Comparison of ENCODE assay signal across 9 cellular contexts in the genomic region with DNA sequence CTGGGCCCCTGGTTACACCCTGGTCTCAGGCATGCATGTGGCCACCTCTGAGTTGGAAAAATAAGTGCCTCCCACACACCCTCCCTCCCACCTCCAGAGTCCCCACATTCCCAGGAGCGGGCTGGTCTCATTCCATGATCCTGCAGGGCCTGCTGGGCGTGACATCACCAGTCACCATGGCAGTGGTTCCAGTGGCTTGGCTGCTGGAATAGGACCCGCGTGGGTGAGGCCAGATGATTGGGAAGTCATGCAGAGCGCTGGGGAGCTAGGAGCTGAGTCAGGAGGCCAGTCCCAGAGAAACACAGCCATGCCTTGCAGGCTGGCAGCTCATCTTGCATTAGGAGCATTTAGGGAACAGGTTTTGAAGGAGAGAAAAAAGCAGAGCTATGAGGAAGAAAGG.
DNase-seq lines count a peak whose midpoint lies in the region; ATAC-seq and TF ChIP-seq lines count a peak whose summit lies in the region.
"Had no signal": no experiment of that assay in that cellular context is flagged by ENCODE, and none has a peak within 500 bp of the region (broad histone marks: within the 10 kb centered on the region; RNA-seq: fewer than 3 reads in every experiment).

No MANE protein-coding gene starts in this region.

- no peaks in the 10 kb centered on the region for H3K9me3 ChIP-seq in ascending aorta
- no peaks in the 10 kb centered on the region for H3K9me3 ChIP-seq in left ventricle myocardium inferior (replicated peaks)

- ATAC-seq in GM18517 (IDR thresholded peaks at IDR 0.05; ENCODE audit: unreplicated experiment) (no peak), HG03565 (IDR thresholded peaks at IDR 0.05; ENCODE audit: unreplicated experiment) (no peak)

- peak overlapping the region; percentile 58 to 77 for H3K27ac ChIP-seq in ascending aorta
- H3K27ac ChIP-seq in left ventricle myocardium inferior (replicated peaks): no peak overlapping the region

- H3K4me3 ChIP-seq in ascending aorta (no peak overlapping the region), left ventricle myocardium inferior (no peak overlapping the region)

- intact Hi-C loops in ascending aorta (cut with DNase I) (loop anchor here (2.0 to 5.0 kb wide), 3 partner anchors 56 to 251 kb away; no protein-coding TSS in a partner anchor), left ventricle myocardium inferior (cut with micrococcal nuclease) (loop anchor here (5.0 kb wide), 1 partner anchor 101 kb away; no protein-coding TSS in a partner anchor), posterior vena cava (cut with DNase I) (loop anchor here in 1 of 2 donors (10.0 kb wide), 1 partner anchor 103 kb away; no protein-coding TSS in a partner anchor)

- H3K36me3 ChIP-seq in ascending aorta (no peaks in the 10 kb centered on the region), left ventricle myocardium inferior (no peaks in the 10 kb centered on the region)

- peak; percentile 89 for DNase-seq in EH (ENCODE audit: low read depth)
- peak; percentile 19 to 88 for DNase-seq in ascending aorta (ENCODE audit: low spot score in 2 of 2)
- DNase-seq in left ventricle myocardium inferior: peak; percentile 39
- peak; percentile 89 for DNase-seq in posterior vena cava (ENCODE audit: low spot score)
- no peak for DNase-seq in inferior parietal cortex (ENCODE audit: extremely low spot score)
- no peak for DNase-seq in NCI-H748 (lab: John Stamatoyannopoulos, UW; ENCODE audit: unreplicated experiment)
- DNase-seq: NK-92 treated with Interleukin-12 subunit alpha and Interleukin-12 subunit beta, amount 100 ng/mL, for 24 hours had no signal

- no peaks in the 10 kb centered on the region for H3K27me3 ChIP-seq in ascending aorta
- H3K27me3 ChIP-seq in left ventricle myocardium inferior (ENCODE audit: low read depth): no peaks in the 10 kb centered on the region

- TF ChIP-seq CTCF in ascending aorta (IDR thresholded peaks at IDR 0.05) (no peak), left ventricle myocardium inferior (IDR thresholded peaks at IDR 0.05; ENCODE audit: borderline replicate concordance) (no peak)

- H3K4me1 ChIP-seq in ascending aorta: peaks cover 4 to 12% of the 10 kb centered on the region in 2 donors
- peaks cover 4% of the 10 kb centered on the region for H3K4me1 ChIP-seq in left ventricle myocardium inferior

Comparison
In these comparisons a context has a peak if more than half of its experiments do, and no peak if none do; other contexts are left out.
1. DNase-seq: peak in EH (single experiment), ascending aorta (2 of 2), left ventricle myocardium inferior (single experiment) and posterior vena cava (single experiment); none in inferior parietal cortex (single experiment) and NCI-H748 (single experiment).